ENCODE assay signal across 14 cellular contexts in the genomic region with DNA sequence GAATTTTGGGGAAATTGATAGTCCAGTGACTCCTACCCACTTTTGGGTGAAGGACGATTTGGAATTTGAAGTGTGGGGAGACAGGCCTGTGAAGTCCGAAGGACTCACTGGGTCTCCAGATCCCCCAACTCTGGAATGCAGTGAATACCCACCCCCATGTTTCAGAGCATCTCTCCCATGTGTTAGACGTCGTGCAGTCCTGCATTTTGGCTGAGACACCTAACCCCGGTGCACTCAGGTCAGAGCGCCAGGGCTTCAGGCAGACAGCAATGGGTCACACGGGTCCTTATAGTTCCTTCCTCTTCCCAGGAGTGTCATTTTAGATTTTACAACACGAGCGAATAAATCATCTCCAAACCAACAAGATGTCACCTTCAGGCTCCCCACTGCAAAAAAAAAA. TPM values are rescaled to one million over a fixed set of nuclear protein-coding genes. Genes with fewer than 3 reads are reported as not detected.
DNase-seq lines count a peak whose midpoint lies in the region; ATAC-seq and TF ChIP-seq lines count a peak whose summit lies in the region.
"Had no signal": no experiment of that assay in that cellular context is flagged by ENCODE, and none has a peak within 500 bp of the region (broad histone marks: within the 10 kb centered on the region; RNA-seq: fewer than 3 reads in every experiment).

No MANE protein-coding gene starts in this region.

- peaks cover 22% of the 10 kb centered on the region for H4K20me1 ChIP-seq in GM23338 (replicated peaks; ENCODE audit: insufficient read depth)

- intact Hi-C loops in mucosa of descending colon (cut with DNase I, micrococcal nuclease) = no loop called here

- H3K4me1 ChIP-seq in GM23338 (ENCODE audit: insufficient read depth) (peaks cover 51% of the 10 kb centered on the region), iPS-20b (ENCODE audit: insufficient read depth, low read length) (peaks cover 12% of the 10 kb centered on the region; the same call in 1 of the 2 replicates), mucosa of descending colon (ENCODE audit: low read depth) (peaks cover 10% of the 10 kb centered on the region), endodermal cell (ENCODE audit: control insufficient read depth, insufficient read depth, low read length) (no peaks in the 10 kb centered on the region)

- peaks cover 15% of the 10 kb centered on the region for H3F3A ChIP-seq in GM23338 (replicated peaks; ENCODE audit: low read depth)

- peaks cover 91% of the 10 kb centered on the region for H3K27me3 ChIP-seq in GM23338 (ENCODE audit: insufficient read depth)
- H3K27me3 ChIP-seq in iPS-20b (ENCODE audit: insufficient read depth, low read length) = peaks cover 99% of the 10 kb centered on the region
- peaks cover 93% of the 10 kb centered on the region for H3K27me3 ChIP-seq in endodermal cell (ENCODE audit: control insufficient read depth, insufficient read depth, low read length, poor library complexity, severe bottlenecking)

- H3K27ac Mint-ChIP-seq in GM23338 (no peak overlapping the region), brain (peak overlapping the region in 3 of 5 experiments; percentile 36 to 96 (median 73)), endodermal cell (no peak overlapping the region)
- H3K27ac Mint-ChIP-seq: activated CD4-positive, alpha-beta T cell treated with anti-CD3 and anti-CD28 coated beads for 36 hours; T-helper 2 cell treated with Interferon-gamma antibody and Interleukin-4, amounts not matched to agents 5 μg/mL and 100 μg/mL, for 36 hours had no signal

- H3K4me3 ChIP-seq in GM23338 (peak overlapping the region; percentile 49), iPS-20b (ENCODE audit: low read length) (0 out of 2 replicates have a peak overlapping the region, but pooled peaks have one; percentile 10), skin epidermis (peak overlapping the region in 4 of 7 experiments; percentile 15 to 59 (median 42)), mucosa of descending colon (no peak overlapping the region), endodermal cell (ENCODE audit: low read length) (no peak overlapping the region)

- H3K4me3 Mint-ChIP-seq in GM23338 (peak overlapping the region; percentile 52), brain (peak overlapping the region in 3 of 5 experiments; percentile 80 to 86 (median 81)), endodermal cell (no peak overlapping the region)
- H3K4me3 Mint-ChIP-seq: activated CD4-positive, alpha-beta T cell treated with anti-CD3 and anti-CD28 coated beads for 36 hours; T-helper 2 cell treated with Interferon-gamma antibody and Interleukin-4, amounts not matched to agents 5 μg/mL and 100 μg/mL, for 36 hours had no signal

- H3K27ac ChIP-seq in GM23338 (ENCODE audit: low read depth) = no peak overlapping the region
- H3K27ac ChIP-seq in iPS-20b (ENCODE audit: low read length) = no peak overlapping the region
- peak overlapping the region in 17 of 21 experiments; percentile 2 to 98 (median 88) for H3K27ac ChIP-seq in skin epidermis
- no peak overlapping the region for H3K27ac ChIP-seq in endodermal cell (ENCODE audit: low read depth, low read length)

- peaks cover 5% of the 10 kb centered on the region; the same call in 1 of the 3 replicates for H3K9me3 Mint-ChIP-seq in GM23338
- H3K9me3 Mint-ChIP-seq in brain = peaks cover 0 to 22% (median 3%) of the 10 kb centered on the region in 5 experiments
- peaks cover 4% of the 10 kb centered on the region for H3K9me3 Mint-ChIP-seq in endodermal cell
- H3K9me3 Mint-ChIP-seq: T-helper 2 cell treated with Interferon-gamma antibody and Interleukin-4, amounts not matched to agents 5 μg/mL and 100 μg/mL, for 36 hours had no signal

- TF ChIP-seq CTCF in GM23338 (conservative IDR thresholded peaks at IDR 0.05; ENCODE audit: low read depth in 2 of 2) (no peak), brain (conservative IDR thresholded peaks at IDR 0.05) (no peak), mucosa of descending colon (IDR thresholded peaks at IDR 0.05) (no peak), endodermal cell (conservative IDR thresholded peaks at IDR 0.05) (no peak)

- H3K9me3 ChIP-seq in iPS-20b (ENCODE audit: insufficient read depth, low read depth, low read length) = no peaks in the 10 kb centered on the region
- H3K9me3 ChIP-seq in mucosa of descending colon = no peaks in the 10 kb centered on the region
- no peaks in the 10 kb centered on the region for H3K9me3 ChIP-seq in endodermal cell (ENCODE audit: control insufficient read depth, low read length)

- no peaks in the 10 kb centered on the region for H3K79me2 ChIP-seq in GM23338 (replicated peaks; ENCODE audit: insufficient read depth)

- 47% methylated on average over 9 of the region's 9 CpGs; no CpG with 5 or more reads in 1 of the 2 experiments for WGBS in endodermal cell (ENCODE audit: insufficient coverage in 1 of 2, insufficient read length in 1 of 2), 2 experiments

- H3K4me1 Mint-ChIP-seq in GM23338 = peaks cover 51% of the 10 kb centered on the region
- H3K4me1 Mint-ChIP-seq in brain = peaks cover 61% of the 10 kb centered on the region
- H3K4me1 Mint-ChIP-seq in endodermal cell = peaks cover 12% of the 10 kb centered on the region

- H3K27me3 Mint-ChIP-seq in GM23338 (ENCODE audit: insufficient read depth, low read depth, poor library complexity) (peaks cover 78% of the 10 kb centered on the region), brain (peaks cover 100% of the 10 kb centered on the region), endodermal cell (ENCODE audit: insufficient read depth) (peaks cover 94% of the 10 kb centered on the region)

- H3K9ac ChIP-seq in iPS-20b (ENCODE audit: low read depth, low read length) (no peak overlapping the region), endodermal cell (ENCODE audit: extremely low read depth, low read length, poor library complexity, severe bottlenecking) (no peak overlapping the region)

- H3K36me3 ChIP-seq in GM23338 (ENCODE audit: insufficient read depth) (no peaks in the 10 kb centered on the region), iPS-20b (ENCODE audit: insufficient read depth, low read depth, low read length) (no peaks in the 10 kb centered on the region), mucosa of descending colon (ENCODE audit: low read depth) (no peaks in the 10 kb centered on the region), endodermal cell (ENCODE audit: control insufficient read depth, insufficient read depth, low read length) (no peaks in the 10 kb centered on the region)

- DNase-seq in GM23338 (ENCODE audit: low spot score) (peak; percentile 32), mucosa of descending colon (no peak), endodermal cell (no peak), NCI-H1105 treated with DMSO at 0.1 percent for 48 hours (lab: John Stamatoyannopoulos, UW) (no peak), CD1c-positive myeloid dendritic cell (ENCODE audit: extremely low spot score) (no peak)
- DNase-seq: activated gamma-delta T cell treated with Interleukin-2 at 50 U/mL for 16 hours, NCI-H1930, NCI-H510A, SHP77 treated with DMSO at 0.1 percent for 48 hours had no signal

- H2AFZ ChIP-seq in GM23338 = no peak overlapping the region

- no peaks in the 10 kb centered on the region for H3K36me3 Mint-ChIP-seq in GM23338 (ENCODE audit: low read depth)
- H3K36me3 Mint-ChIP-seq in brain = peaks cover 18% of the 10 kb centered on the region
- H3K36me3 Mint-ChIP-seq in endodermal cell (ENCODE audit: low read depth) = no peaks in the 10 kb centered on the region

- peak overlapping the region; percentile 71 for H3K4me2 ChIP-seq in GM23338

- ATAC-seq in GM23338 = no peak
- ATAC-seq in mucosa of descending colon = no peak
- ATAC-seq: activated CD4-positive, alpha-beta T cell treated with anti-CD3 and anti-CD28 coated beads for 36 hours had no signal

- H3K9me2 ChIP-seq in GM23338 (ENCODE audit: insufficient read depth) = no peaks in the 10 kb centered on the region

TF ChIP-seq in GM23338, 12 proteins besides CTCF, POLR2A, EP300 and RAD21 (continues in another document):
- TF ChIP-seq NANOG (IDR thresholded peaks at IDR 0.05; ENCODE audit: borderline replicate concordance) = no peak
- no peak for TF ChIP-seq EZH2 (IDR thresholded peaks at IDR 0.05; ENCODE audit: low read depth, unreplicated experiment)

RNA-seq across cellular contexts. Expression of a gene that starts 5.1 kb away (rescaled TPM):
- total RNA-seq in GM23338 (2014; rRNA removed; shearing (Covaris generic)) = not detected in 2 replicates
- polyA plus RNA-seq in GM23338 (2016; fragmentation: Nextera tagmentation; extraction: Ambion mirVana) = 0.58 TPM in 1 of 2 replicates, not detected in the other
- polyA plus RNA-seq in brain (ENCODE audit: insufficient read depth, low read depth, low replicate concordance) = 2.5 TPM
- total RNA-seq in mucosa of descending colon = 1 to 10 TPM; 2.1 to 4.4 (median 3.9) TPM
- total RNA-seq in endodermal cell = not detected
- polyA plus RNA-seq in endodermal cell (2013, experiment 1 of 2) = 13.7 TPM
- polyA plus RNA-seq in endodermal cell (2013, experiment 2 of 2) = 14.4 TPM
- total RNA-seq: activated CD4-positive, alpha-beta T cell treated with anti-CD3 and anti-CD28 coated beads for 36 hours had no signal

Comparison
In these comparisons a context has a peak if more than half of its experiments do, and no peak if none do; other contexts are left out.
1. H3K27ac ChIP-seq: peak in skin epidermis (17 of 21); none in GM23338 (single experiment), iPS-20b (single experiment) and endodermal cell (single experiment).
2. H3K4me3 ChIP-seq: peak in GM23338 (single experiment), iPS-20b (single experiment) and skin epidermis (4 of 7); none in mucosa of descending colon (single experiment) and endodermal cell (single experiment).
3. H3K27ac Mint-ChIP-seq: peak in brain (3 of 5); none in GM23338 (single experiment) and endodermal cell (single experiment).